In the genomic region with DNA sequence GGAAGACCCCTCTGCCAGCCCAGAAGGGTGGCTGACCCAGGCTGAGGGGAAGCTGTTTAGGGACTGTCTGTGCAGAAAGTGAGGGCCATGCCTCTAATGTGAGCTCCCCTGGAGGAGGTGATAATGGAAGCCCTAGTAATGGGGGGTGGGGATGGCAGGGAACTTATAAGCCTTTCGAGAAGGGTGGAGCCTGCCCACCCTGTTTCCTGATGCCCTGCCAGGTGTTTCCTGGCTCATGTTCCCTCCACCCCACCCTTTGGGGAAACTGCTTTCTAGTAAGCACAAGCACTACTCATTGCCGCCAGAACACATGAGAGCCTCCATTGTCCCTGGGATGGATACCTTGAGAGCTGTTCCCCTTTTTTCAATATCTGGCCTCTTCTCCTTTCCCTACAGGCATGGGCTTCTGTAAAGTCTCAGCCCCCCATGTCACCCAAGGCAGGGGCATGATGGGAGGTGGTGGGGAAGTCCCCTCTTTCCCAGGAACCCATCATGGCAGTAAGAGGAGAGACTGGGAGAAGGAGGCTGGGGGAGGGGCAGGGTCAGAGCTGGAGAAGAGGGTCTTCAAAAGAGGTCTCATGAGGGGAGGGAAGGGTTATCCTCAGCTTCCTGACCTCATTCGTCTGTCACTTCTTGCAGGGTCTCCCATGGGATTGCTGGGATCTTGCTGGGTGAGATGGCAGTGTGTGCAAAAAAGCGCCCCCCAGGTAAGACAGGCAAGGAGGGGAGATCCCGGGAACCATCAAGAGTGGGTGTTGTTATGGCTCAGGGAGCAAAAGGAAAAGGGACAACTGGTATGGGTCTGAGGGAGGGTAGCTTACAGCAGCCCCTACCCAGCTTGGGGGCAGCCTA, we compare ENCODE assay signal across 8 cellular contexts.
DNase-seq lines count a peak whose midpoint lies in the region; ATAC-seq and TF ChIP-seq lines count a peak whose summit lies in the region.

No MANE protein-coding gene starts in this region.

- H3K4me3 ChIP-seq in cardiac fibroblast (replicated peaks in 1 of 2; ENCODE audit: low read depth in 2 of 2, low read length in 2 of 2): peak overlapping the region; percentile 34
- peak overlapping the region in 1 of 2 donors; percentile 64 for H3K4me3 ChIP-seq in muscle layer of colon (ENCODE audit: low read depth in 1 of 2, low read length in 2 of 2)

- no peak for TF ChIP-seq CTCF in cardiac fibroblast (IDR thresholded peaks at IDR 0.05; ENCODE audit: low read depth, low read length)

- H3K9me3 ChIP-seq in muscle layer of colon (ENCODE audit: low read length): no peaks in the 10 kb centered on the region

- peaks cover 31% of the 10 kb centered on the region for H3K4me1 ChIP-seq in muscle layer of colon (ENCODE audit: insufficient read depth, low read length)

- ATAC-seq in GM19351 (IDR thresholded peaks at IDR 0.05; ENCODE audit: unreplicated experiment): no peak

- H3K27me3 ChIP-seq in muscle layer of colon (ENCODE audit: control insufficient read depth in 1 of 2, insufficient read depth in 2 of 2, low read length in 2 of 2): no peaks in the 10 kb centered on the region

- peak; percentile 25 for DNase-seq in NCI-H146 (lab: John Stamatoyannopoulos, UW)
- no peak for DNase-seq in NCI-H146 treated with DMSO at 0.1 percent for 48 hours (lab: John Stamatoyannopoulos, UW; ENCODE audit: unreplicated experiment)
- peak; percentile 58 for DNase-seq in NCI-H128 (lab: John Stamatoyannopoulos, UW; ENCODE audit: unreplicated experiment)
- DNase-seq in cardiac fibroblast (ENCODE audit: low read depth in 2 of 2): no peak
- DNase-seq in HuH-7 (ENCODE audit: low spot score): no peak
- no peak for DNase-seq in stimulated activated CD4-positive, alpha-beta T cell treated with anti-CD3 and anti-CD28 coated beads, Interleukin-1b, Interleukin-23, amount 100 ng/mL, for 48 hours

- H3K36me3 ChIP-seq in muscle layer of colon (ENCODE audit: insufficient read depth, low read length): peaks cover 22% of the 10 kb centered on the region

- H3K27ac ChIP-seq in muscle layer of colon (ENCODE audit: low read depth, low read length): peak overlapping the region; percentile 55

- no peak overlapping the region for H3K9ac ChIP-seq in muscle layer of colon (ENCODE audit: low read length)

Comparison
In these comparisons a context has a peak if more than half of its experiments do, and no peak if none do; other contexts are left out.
1. DNase-seq: peak in NCI-H146 (single experiment) and NCI-H128 (single experiment); none in NCI-H146 treated with DMSO at 0.1 percent for 48 hours (single experiment), cardiac fibroblast (0 of 2), HuH-7 (single experiment) and stimulated activated CD4-positive, alpha-beta T cell treated with anti-CD3 and anti-CD28 coated beads, Interleukin-1b, Interleukin-23, amount 100 ng/mL, for 48 hours (single experiment).